Comparison of ENCODE assay signal across 32 cellular contexts in genomic region chr2:124171472-124172063, GRCh38.
"Had no signal": no experiment of that assay in that cellular context is flagged by ENCODE, and none has a peak within 500 bp of the region (broad histone marks: within the 10 kb centered on the region; RNA-seq: fewer than 3 reads in every experiment).

No MANE protein-coding gene starts in this region.

- ATAC-seq: activated naive CD4-positive, alpha-beta T cell treated with anti-CD3 and anti-CD28 coated beads, Interleukin-2, amount 50 U/mL, for 72 hours; activated naive CD8-positive, alpha-beta T cell treated with anti-CD3 and anti-CD28 coated beads, Interleukin-2, amount 50 U/mL, for 24 hours; activated T-cell treated with anti-CD3 and anti-CD28 coated beads, Interleukin-2, amount 50 U/mL, for 4 hours; activated T-cell treated with anti-CD3 and anti-CD28 coated beads, Interleukin-2, amount 50 U/mL, for 72 hours; activated T-helper 17 cell treated with anti-CD3 and anti-CD28 coated beads, Interleukin-2, amount 50 U/mL, for 72 hours; body of pancreas had no signal

- H3K27me3 ChIP-seq: adrenal gland, ascending aorta, body of pancreas, brain microvascular endothelial cell, breast epithelium, cardiac muscle cell had no signal

- DNase-seq: activated effector memory CD4-positive, alpha-beta T cell treated with anti-CD3 and anti-CD28 coated beads, Interleukin-2, amount 50 U/mL, for 16 hours; activated effector memory CD4-positive, alpha-beta T cell treated with Interleukin-2 at 50 U/mL for 16 hours; activated gamma-delta T cell; activated gamma-delta T cell treated with Interleukin-2 at 50 U/mL for 16 hours; activated naive CD4-positive, alpha-beta T cell; activated naive CD4-positive, alpha-beta T cell treated with anti-CD3 and anti-CD28 coated beads for 36 hours; activated naive CD4-positive, alpha-beta T cell treated with anti-CD3 and anti-CD28 coated beads, Interleukin-2, amount 10 ng/mL, durations not matched to agents 7 days and 5 days; activated naive CD4-positive, alpha-beta T cell treated with anti-CD3 and anti-CD28 coated beads, Interleukin-2, amount 50 U/mL, for 16 hours; activated naive CD4-positive, alpha-beta T cell treated with Interleukin-2 at 50 U/mL for 16 hours; activated naive CD8-positive, alpha-beta T cell treated with anti-CD3 and anti-CD28 coated beads for 36 hours; activated naive CD8-positive, alpha-beta T cell treated with anti-CD3 and anti-CD28 coated beads, Interleukin-2, amount 10 ng/mL, durations not matched to agents 7 days and 5 days; activated naive CD8-positive, alpha-beta T cell treated with anti-CD3 and anti-CD28 coated beads, Interleukin-2, amount 50 U/mL, for 24 hours; activated T-cell treated with anti-CD3 and anti-CD28 coated beads, Interleukin-2, amount 50 U/mL, for 1 hour; activated T-cell treated with anti-CD3 and anti-CD28 coated beads, Interleukin-2, amount 50 U/mL, for 24 hours; activated T-cell treated with anti-CD3 and anti-CD28 coated beads, Interleukin-2, amount 50 U/mL, for 4 hours; activated T-cell treated with anti-CD3 and anti-CD28 coated beads, Interleukin-2, amount 50 U/mL, for 48 hours; activated T-cell treated with anti-CD3 and anti-CD28 coated beads, Interleukin-2, amount 50 U/mL, for 72 hours; adrenal gland; amniotic stem cell; amygdala; anterior cingulate cortex; aorta; body of pancreas; brain microvascular endothelial cell; caudate nucleus; central memory CD4-positive, alpha-beta T cell; cerebellar nuclear complex had no signal

- H3K9me3 ChIP-seq: adrenal gland, ascending aorta, body of pancreas had no signal

- H3K27ac ChIP-seq: adrenal gland, ascending aorta, body of pancreas, brain microvascular endothelial cell, breast epithelium, cardiac muscle cell had no signal

- H3K4me3 ChIP-seq: adrenal gland, ascending aorta, body of pancreas, breast epithelium, cardiac muscle cell had no signal

- H3K4me1 ChIP-seq: adrenal gland, ascending aorta, body of pancreas, breast epithelium had no signal
